In the genomic region with DNA sequence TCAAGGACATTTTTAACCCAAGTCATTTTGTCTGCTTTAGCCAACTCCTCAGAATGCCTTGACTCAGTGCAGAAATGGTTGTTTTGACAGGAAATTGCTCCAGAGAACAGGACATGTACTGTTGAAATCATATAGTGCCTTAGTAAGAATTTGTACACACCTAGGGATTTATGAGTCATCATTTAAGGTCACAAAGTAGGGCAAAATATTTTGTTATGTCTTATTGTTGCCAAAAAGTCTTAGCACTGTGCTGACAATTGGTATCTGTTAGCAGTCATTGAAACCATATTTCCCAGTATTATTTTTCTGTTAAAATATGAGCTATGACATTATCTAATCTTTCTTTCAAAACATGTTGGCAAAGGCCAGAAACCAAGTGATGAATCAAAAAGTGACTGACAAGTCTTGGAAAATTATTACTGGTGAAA, we compare ENCODE assay signal across 10 cellular contexts.
DNase-seq lines count a peak whose midpoint lies in the region; ATAC-seq and TF ChIP-seq lines count a peak whose summit lies in the region.
"Had no signal": no experiment of that assay in that cellular context is flagged by ENCODE, and none has a peak within 500 bp of the region (broad histone marks: within the 10 kb centered on the region; RNA-seq: fewer than 3 reads in every experiment).

No MANE protein-coding gene starts in this region.

- peaks cover 53% of the 10 kb centered on the region for H3K4me1 ChIP-seq in psoas muscle

- H3K36me3 ChIP-seq in psoas muscle (ENCODE audit: insufficient read depth in 1 of 2, low read depth in 1 of 2), result peaks cover 0 to 4% of the 10 kb centered on the region in 2 donors

- DNase-seq in GM04503 (ENCODE audit: low read depth) (peak; percentile 22), SKM-1 (lab: John Stamatoyannopoulos, UW; ENCODE audit: unreplicated experiment) (peak; percentile 25), fibroblast of gingiva (ENCODE audit: low read depth) (peak; percentile 58), psoas muscle (no peak), putamen (ENCODE audit: low spot score) (no peak), islet precursor cell (no peak), retina (no peak)
- DNase-seq: KG1, NCI-H2227 treated with DMSO at 0.1 percent for 48 hours had no signal

- no peaks in the 10 kb centered on the region for H3K27me3 ChIP-seq in psoas muscle (ENCODE audit: insufficient read depth in 3 of 3, low read length in 2 of 3)

- no peak for TF ChIP-seq CTCF in psoas muscle (IDR thresholded peaks at IDR 0.05)

- H3K4me3 ChIP-seq in psoas muscle, result no peak overlapping the region

- ATAC-seq in psoas muscle, result peak; percentile 18 to 62 (median 51)
- no peak for ATAC-seq in HG03280 (IDR thresholded peaks at IDR 0.05; ENCODE audit: unreplicated experiment)

- peak overlapping the region; percentile 81 for H3K27ac ChIP-seq in psoas muscle

- H3K9me3 ChIP-seq in psoas muscle, result no peaks in the 10 kb centered on the region

- intact Hi-C loops in psoas muscle (cut with DNase I), result no loop called here

Comparison
In these comparisons a context has a peak if more than half of its experiments do, and no peak if none do; other contexts are left out.
1. DNase-seq: peak in GM04503 (single experiment), SKM-1 (single experiment) and fibroblast of gingiva (single experiment); none in psoas muscle (0 of 2), putamen (single experiment), islet precursor cell (single experiment) and retina (single experiment).